Comparison of ENCODE assay signal across 8 cellular contexts in genomic region chr6:32971245-32971580, GRCh38. TPM values are rescaled to one million over a fixed set of nuclear protein-coding genes. Genes with fewer than 3 reads are reported as not detected.
DNase-seq lines count a peak whose midpoint lies in the region; ATAC-seq, FAIRE-seq and TF ChIP-seq lines count a peak whose summit lies in the region.

No MANE protein-coding gene starts in this region.

- H3K4me3 ChIP-seq in AG10803 (ENCODE audit: low read length) = peak overlapping the region; percentile 97
- H3K4me3 ChIP-seq in choroid plexus epithelial cell (ENCODE audit: low read depth, low read length) = peak overlapping the region; percentile 71

- peaks cover 26 to 42% of the 10 kb centered on the region in 2 donors for H3K36me3 Mint-ChIP-seq in naive B cell

- ATAC-seq in naive B cell (ENCODE audit: low read depth in 2 of 2) (no peak), GM21723 (IDR thresholded peaks at IDR 0.05; ENCODE audit: unreplicated experiment) (no peak)

- no peak for DNase-seq in AG10803 (ENCODE audit: low read depth)
- DNase-seq in choroid plexus epithelial cell (ENCODE audit: low read depth) = no peak
- no peak for DNase-seq in naive B cell
- DNase-seq in midbrain (lab: John Stamatoyannopoulos, UW) = no peak
- no peak for DNase-seq in RCC 7860 (ENCODE audit: low spot score)
- no peak for DNase-seq in retina

- H3K27ac ChIP-seq in KOPT-K1 (ENCODE audit: low read depth, low read length, poor library complexity, severe bottlenecking) = peak overlapping the region; percentile 99

- peak overlapping the region; percentile 93 to 100 (median 98) for H3K4me3 Mint-ChIP-seq in naive B cell

- no peaks in the 10 kb centered on the region for H3K9me3 Mint-ChIP-seq in naive B cell

- peaks cover 45% of the 10 kb centered on the region for H3K36me3 ChIP-seq in KOPT-K1 (ENCODE audit: insufficient read depth, low read length)

- FAIRE-seq in RCC 7860 (lab: Jason Lieb, UNC) = no peak

- TF ChIP-seq CTCF in AG10803 (conservative IDR thresholded peaks at IDR 0.05; ENCODE audit: low read length) (no peak), choroid plexus epithelial cell (conservative IDR thresholded peaks at IDR 0.05; ENCODE audit: low read depth, low read length) (no peak)

- peaks cover 56 to 63% (median 62%) of the 10 kb centered on the region in 3 donors for H3K4me1 Mint-ChIP-seq in naive B cell

- no peaks in the 10 kb centered on the region for H3K9me3 ChIP-seq in KOPT-K1 (ENCODE audit: insufficient read depth, low read length, poor library complexity, severe bottlenecking)

- peak overlapping the region; percentile 99 to 100 (median 100) for H3K27ac Mint-ChIP-seq in naive B cell

- H3K27me3 Mint-ChIP-seq in naive B cell = no peaks in the 10 kb centered on the region

RNA-seq across cellular contexts. Expression of gene BRD2, which starts 2.8 kb away (rescaled TPM):
- 100 to 1,000 TPM in 1 of 6 donors, 10 to 100 TPM in 5; 26.9 to 148 (median 48.5) TPM for polyA plus RNA-seq in naive B cell (ENCODE audit: low read depth in 6 of 6)

RNA-seq across cellular contexts. Expression of gene HLA-DMA, which starts 18.3 kb away (rescaled TPM):
- polyA plus RNA-seq in naive B cell (ENCODE audit: low read depth in 6 of 6) = 1,000 to 10,000 TPM; 1,101 to 1,557 (median 1,371) TPM

RNA-seq across cellular contexts. Expression of gene HLA-DMB, which starts 30.4 kb away (rescaled TPM):
- polyA plus RNA-seq in naive B cell (ENCODE audit: low read depth in 6 of 6) = 1,000 to 10,000 TPM; 1,171 to 1,354 (median 1,198) TPM

RNA-seq across cellular contexts. Expression of gene HLA-DOA, which starts 38.2 kb away (rescaled TPM):
- 100 to 1,000 TPM; 219 to 598 (median 388) TPM for polyA plus RNA-seq in naive B cell (ENCODE audit: low read depth in 6 of 6)
